Comparison of ENCODE assay signal across 18 cellular contexts in the genomic region with DNA sequence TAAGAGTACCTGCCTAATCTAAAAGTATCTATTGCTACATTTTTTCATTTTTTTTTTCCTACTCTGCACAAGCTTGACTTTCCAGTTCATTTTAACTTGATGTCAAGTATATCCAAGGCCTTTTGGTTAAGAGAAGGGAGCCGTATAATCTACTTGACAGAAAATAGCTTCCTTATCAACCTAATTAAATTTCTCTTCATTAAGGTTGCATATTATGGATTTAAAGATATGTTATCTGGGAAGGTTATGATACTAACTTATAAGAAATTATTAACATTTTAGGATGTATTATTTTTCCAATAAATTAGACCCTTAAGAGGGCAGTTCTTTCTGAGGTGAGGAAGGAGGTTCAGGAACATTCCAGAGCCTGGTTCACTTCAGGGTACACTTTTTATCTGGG.
"Had no signal": no experiment of that assay in that cellular context is flagged by ENCODE, and none has a peak within 500 bp of the region (broad histone marks: within the 10 kb centered on the region; RNA-seq: fewer than 3 reads in every experiment).

No MANE protein-coding gene starts in this region.

- H3K36me3 ChIP-seq: lower lobe of right lung, ovary, tibial nerve had no signal

- H3K4me3 ChIP-seq: lower lobe of right lung, ovary, SK-N-MC, tibial nerve had no signal

- ATAC-seq: activated CD8-positive, alpha-beta T cell treated with anti-CD3 and anti-CD28 coated beads for 36 hours; activated T-cell treated with anti-CD3 and anti-CD28 coated beads, Interleukin-2, amount 50 U/mL, for 4 hours; naive thymus-derived CD4-positive, alpha-beta T cell; WTC11 had no signal

- H3K27me3 ChIP-seq: ovary, tibial nerve had no signal

- H3K9me3 ChIP-seq: lower lobe of right lung, ovary, tibial nerve had no signal

- H3K27ac ChIP-seq: lower lobe of right lung, ovary, SK-N-MC, tibial nerve had no signal

- DNase-seq: activated CD4-positive, alpha-beta T cell treated with anti-CD3 and anti-CD28 coated beads for 48 hours; activated CD8-positive, alpha-beta T cell treated with anti-CD3 and anti-CD28 coated beads for 36 hours; activated effector memory CD4-positive, alpha-beta T cell treated with Interleukin-2 at 50 U/mL for 16 hours; activated naive CD4-positive, alpha-beta T cell treated with anti-CD3 and anti-CD28 coated beads, Interleukin-2, amount 50 U/mL, for 16 hours; activated T-cell treated with anti-CD3 and anti-CD28 coated beads, Interleukin-2, amount 50 U/mL, for 4 hours; erythroblast; glutamatergic neuron; immature natural killer cell; lower lobe of right lung; naive thymus-derived CD4-positive, alpha-beta T cell; ovary; stimulated activated CD4-positive, alpha-beta T cell treated with anti-CD3 and anti-CD28 coated beads, Interleukin-12 subunit alpha, Interleukin-12 subunit beta, amount 100 ng/mL, for 4 hours; stimulated activated CD4-positive, alpha-beta T cell treated with anti-CD3 and anti-CD28 coated beads, Interleukin-2, amount 100 ng/mL, for 24 hours; T-helper 1 cell; T1000 had no signal
